In genomic region chr9:128882677-128883590, GRCh38 we compare ENCODE assay signal across 7 cellular contexts. TPM values are rescaled to one million over a fixed set of nuclear protein-coding genes. Genes with fewer than 3 reads are reported as not detected.
DNase-seq lines count a peak whose midpoint lies in the region; ATAC-seq and TF ChIP-seq lines count a peak whose summit lies in the region.

No MANE protein-coding gene starts in this region.

- H3K79me2 ChIP-seq in Karpas-422 (ENCODE audit: low read length), result peaks cover 66% of the 10 kb centered on the region

- H3K9ac ChIP-seq in Karpas-422 (ENCODE audit: low read length), result peak overlapping the region; percentile 88

- H3K4me1 ChIP-seq in Karpas-422 (ENCODE audit: low read length), result peaks cover 26% of the 10 kb centered on the region

- no peaks in the 10 kb centered on the region for H3K9me2 ChIP-seq in Karpas-422 (replicated peaks; ENCODE audit: insufficient read depth, low read length)

- ATAC-seq in left colon (peak; percentile 16), GM19035 (IDR thresholded peaks at IDR 0.05; ENCODE audit: unreplicated experiment) (no peak), GM19324 (IDR thresholded peaks at IDR 0.05; ENCODE audit: low FRiP score, unreplicated experiment) (no peak)

- intact Hi-C loops in left colon (cut with DNase I, micrococcal nuclease), result no loop called here

- peak; percentile 25 for DNase-seq in GM06990 (ENCODE audit: extremely low read depth, insufficient read length)
- peak; percentile 56 for DNase-seq in Karpas-422
- peak; percentile 50 for DNase-seq in astrocyte of the hippocampus (ENCODE audit: low read depth, low spot score)
- no peak for DNase-seq in left colon
- peak; percentile 8 for DNase-seq in superior temporal gyrus (ENCODE audit: extremely low spot score)

- H3K4me3 ChIP-seq in GM06990 (replicated peaks; ENCODE audit: low read depth, low read length) (peak overlapping the region; percentile 93), Karpas-422 (ENCODE audit: low read length) (peak overlapping the region; percentile 99)

- H3K27ac ChIP-seq in Karpas-422 (ENCODE audit: low read length), result peak overlapping the region; percentile 59

- H3K4me2 ChIP-seq in Karpas-422 (ENCODE audit: low read depth, low read length, poor library complexity, severe bottlenecking), result peak overlapping the region; percentile 87

- H4K20me1 ChIP-seq in Karpas-422 (ENCODE audit: insufficient read depth, low read depth, low read length), result no peaks in the 10 kb centered on the region; the same call in 1 of the 2 replicates

- H2AFZ ChIP-seq in Karpas-422 (ENCODE audit: low read length), result 0 out of 2 replicates have a peak overlapping the region, but pooled peaks have one; percentile 5

- H3K27me3 ChIP-seq in GM06990 (replicated peaks; ENCODE audit: control insufficient read depth, insufficient read depth, low read length) (no peaks in the 10 kb centered on the region), Karpas-422 (ENCODE audit: low read length) (no peaks in the 10 kb centered on the region)

- H3K36me3 ChIP-seq in GM06990 (ENCODE audit: control insufficient read depth, insufficient read depth, low read length) (peaks cover 2% of the 10 kb centered on the region), Karpas-422 (ENCODE audit: insufficient read depth, low read length) (no peaks in the 10 kb centered on the region; the same call in 1 of the 2 replicates)

- H3K9me3 ChIP-seq in Karpas-422 (ENCODE audit: low read length), result no peaks in the 10 kb centered on the region

- no peak for TF ChIP-seq CTCF in GM06990 (IDR thresholded peaks at IDR 0.05; ENCODE audit: insufficient read depth, low read length, poor library complexity, severe bottlenecking)

RNA-seq across cellular contexts. Expression of gene LRRC8A, which starts 1.0 kb away (rescaled TPM):
- total RNA-seq in Karpas-422 (2014; rRNA removed; shearing (Covaris generic); ENCODE audit: low replicate concordance), result 6.3 and 7.8 TPM in 2 replicates
- total RNA-seq in left colon, result 10 to 100 TPM; 21.8 to 38.3 TPM

RNA-seq across cellular contexts. Expression of gene KYAT1, which starts 1.2 kb away (rescaled TPM):
- 26.8 and 31.3 TPM in 2 replicates for total RNA-seq in Karpas-422 (2014; rRNA removed; shearing (Covaris generic); ENCODE audit: low replicate concordance)
- total RNA-seq in left colon, result 1 to 10 TPM; 2.1 TPM

RNA-seq across cellular contexts. Expression of gene PHYHD1, which starts 37.8 kb away (rescaled TPM):
- not detected in 2 replicates for total RNA-seq in Karpas-422 (2014; rRNA removed; shearing (Covaris generic); ENCODE audit: low replicate concordance)
- 1 to 10 TPM; 1.5 to 7.1 TPM for total RNA-seq in left colon

RNA-seq across cellular contexts. Expression of gene SPOUT1, which starts 53.3 kb away (rescaled TPM):
- 28.6 and 42.5 TPM in 2 replicates for total RNA-seq in Karpas-422 (2014; rRNA removed; shearing (Covaris generic); ENCODE audit: low replicate concordance)
- total RNA-seq in left colon, result 10 to 100 TPM; 32.3 to 33.3 TPM

Comparison
In these comparisons a context has a peak if more than half of its experiments do, and no peak if none do; other contexts are left out.
1. DNase-seq: peak in GM06990 (single experiment), Karpas-422 (single experiment), astrocyte of the hippocampus (single experiment) and superior temporal gyrus (single experiment); none in left colon (0 of 2).